In the genomic region with DNA sequence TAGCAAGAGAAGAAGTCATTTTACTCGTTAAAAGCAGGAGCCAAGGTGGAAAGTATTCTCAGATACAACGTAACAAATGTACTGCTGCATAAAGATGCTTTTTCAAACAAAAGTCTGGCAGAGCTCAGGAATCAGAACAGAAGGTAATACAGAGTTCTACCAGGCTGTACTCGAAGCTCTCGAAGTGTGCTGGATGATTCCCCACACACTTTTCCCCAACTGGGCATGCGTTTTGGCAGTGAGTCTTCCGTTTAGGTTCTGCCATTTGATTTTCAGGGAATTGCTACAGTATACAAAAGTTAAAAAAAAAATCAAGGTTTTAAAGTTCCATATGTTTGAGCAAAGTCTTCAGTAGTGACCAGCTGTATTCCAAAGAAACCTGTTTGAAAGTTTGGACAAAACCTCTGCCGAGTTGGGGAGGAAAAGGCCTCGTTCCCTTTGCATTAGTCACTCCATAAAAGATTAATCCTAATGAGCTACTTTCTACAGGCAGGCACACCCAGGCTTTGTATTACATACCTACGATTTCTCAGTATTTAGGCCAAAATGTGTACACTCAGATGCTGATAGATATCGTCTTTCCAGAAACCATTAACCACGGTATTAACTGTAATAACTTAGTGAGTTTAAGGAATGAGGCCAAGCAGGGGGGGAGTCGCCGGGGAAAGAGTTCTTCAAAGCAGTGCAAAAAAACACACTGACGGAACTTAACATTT, we compare ENCODE assay signal across 12 cellular contexts.
DNase-seq lines count a peak whose midpoint lies in the region; ATAC-seq and TF ChIP-seq lines count a peak whose summit lies in the region.
"Had no signal": no experiment of that assay in that cellular context is flagged by ENCODE, and none has a peak within 500 bp of the region (broad histone marks: within the 10 kb centered on the region; RNA-seq: fewer than 3 reads in every experiment).

No MANE protein-coding gene starts in this region.

- no peaks in the 10 kb centered on the region for H3F3A ChIP-seq in PC-3 (ENCODE audit: low read length, unreplicated experiment)

- BruUV-seq in Caco-2 (replicated peaks; lab: Mats Ljungman, UMichigan) (TSS peak; percentile 90), PC-3 (replicated peaks; lab: Mats Ljungman, UMichigan) (no TSS peak)

- H4K20me1 ChIP-seq in PC-3 (ENCODE audit: low read length), result no peaks in the 10 kb centered on the region

- H3K9me3 Mint-ChIP-seq in Caco-2 (ENCODE audit: unreplicated experiment), result no peaks in the 10 kb centered on the region

- CTCF ChIA-PET in Caco-2 (lab: Charles Lee), result interaction anchor here (1.3 kb wide), 1 partner anchor 10 kb away, joined by 4 read pairs; no protein-coding TSS in a partner anchor
- CTCF ChIA-PET in PC-3 (lab: Charles Lee), result no interaction called here

- H3K9me3 ChIP-seq in Caco-2 (no peaks in the 10 kb centered on the region), PC-3 (ENCODE audit: low read length) (no peaks in the 10 kb centered on the region), esophagus (ENCODE audit: control insufficient read depth in 2 of 2, insufficient read depth in 1 of 2, low read depth in 1 of 2, low read length in 1 of 2) (no peaks in the 10 kb centered on the region)
- H3K9me3 ChIP-seq: spleen had no signal

- POLR2A ChIA-PET in Caco-2 (lab: Charles Lee) (interaction anchor here (0.7 to 0.8 kb wide), 3 partner anchors 10 to 499 kb away, joined by 3 read pairs; no protein-coding TSS in a partner anchor), PC-3 (lab: Charles Lee; ENCODE audit: unreplicated experiment) (interaction anchor here (0.5 to 0.7 kb wide), 3 partner anchors 154 to 173 kb away, joined by 4 read pairs; no protein-coding TSS in a partner anchor)

- peak overlapping the region; percentile 60 for H2AFZ ChIP-seq in PC-3 (ENCODE audit: low read length)

- intact Hi-C loops in Caco-2 (cut with micrococcal nuclease; ENCODE audit: unreplicated experiment), result loop anchor here (1.0 to 5.0 kb wide), 6 partner anchors 10 to 194 kb away; no protein-coding TSS in a partner anchor
- intact Hi-C loops in PC-3 (cut with micrococcal nuclease), result loop anchor here (1.0 to 10.0 kb wide), 4 partner anchors 11 to 481 kb away; a partner anchor contains a TSS
- intact Hi-C loops in cardiac septum (cut with DNase I), result no loop called here

- peak; percentile 62 to 76 for DNase-seq in Caco-2
- DNase-seq in PC-3, result peak; percentile 91
- no peak for DNase-seq in omental fat pad (ENCODE audit: low spot score)
- DNase-seq in HUDEP-2 (lab: John Stamatoyannopoulos, UW; ENCODE audit: unreplicated experiment in 76 of 76), result no peak
- DNase-seq in SHP77 treated with DMSO at 0.1 percent for 48 hours (lab: John Stamatoyannopoulos, UW), result no peak
- no peak for DNase-seq in stimulated activated naive CD4-positive, alpha-beta T cell (lab: John Stamatoyannopoulos, UW)
- no peak for DNase-seq in cardiac septum (ENCODE audit: low spot score)
- DNase-seq: activated CD8-positive, alpha-beta memory T cell treated with anti-CD3 and anti-CD28 coated beads, Interleukin-2, amount 50 U/mL, for 48 hours; spleen; stimulated activated naive CD8-positive, alpha-beta T cell treated with anti-CD3 and anti-CD28 coated beads, Interleukin-15, Interleukin-2, amounts not matched to agents 100 U/mL and 50 U/mL, for 24 hours; SW 1271 had no signal

- peak overlapping the region; percentile 78 for H3K4me3 Mint-ChIP-seq in Caco-2 (ENCODE audit: unreplicated experiment)

- ATAC-seq in PC-3 (peak; percentile 96), omental fat pad (ENCODE audit: low FRiP score) (peak; percentile 87)
- ATAC-seq: stimulated activated naive CD8-positive, alpha-beta T cell treated with anti-CD3 and anti-CD28 coated beads, Interleukin-15, Interleukin-2, amounts not matched to agents 100 U/mL and 50 U/mL, for 24 hours had no signal

- no peaks in the 10 kb centered on the region for H3K27me3 Mint-ChIP-seq in Caco-2 (ENCODE audit: insufficient read depth, unreplicated experiment)

- no peaks in the 10 kb centered on the region for H3K79me2 ChIP-seq in PC-3 (ENCODE audit: low read length)

- H3K36me3 ChIP-seq in Caco-2 (ENCODE audit: control insufficient read depth, insufficient read depth, low read length) (no peaks in the 10 kb centered on the region), PC-3 (ENCODE audit: low read depth, low read length) (no peaks in the 10 kb centered on the region), esophagus (ENCODE audit: control insufficient read depth in 2 of 2, insufficient read depth in 2 of 2, low read length in 1 of 2) (no peaks in the 10 kb centered on the region)
- H3K36me3 ChIP-seq: spleen had no signal

- WGBS in esophagus, 2 donors, result 30 to 41% methylated on average over 14 of the region's 14 CpGs

- H3K4me1 Mint-ChIP-seq in Caco-2 (ENCODE audit: low read depth, unreplicated experiment), result peaks cover 9% of the 10 kb centered on the region

- H3K4me1 ChIP-seq in Caco-2 (peaks cover 38% of the 10 kb centered on the region), PC-3 (ENCODE audit: insufficient read depth, low read length) (peaks cover 22% of the 10 kb centered on the region), esophagus (ENCODE audit: control insufficient read depth in 2 of 2, insufficient read depth in 2 of 2, low read length in 1 of 2) (no peaks in the 10 kb centered on the region)
- H3K4me1 ChIP-seq: spleen had no signal

- peak overlapping the region; percentile 95 for H3K27ac Mint-ChIP-seq in Caco-2 (ENCODE audit: unreplicated experiment)

- H3K27me3 ChIP-seq in Caco-2 (replicated peaks; ENCODE audit: control insufficient read depth, insufficient read depth, low read length) (no peaks in the 10 kb centered on the region), PC-3 (ENCODE audit: low read length) (no peaks in the 10 kb centered on the region), esophagus (ENCODE audit: control insufficient read depth in 1 of 2, insufficient read depth in 2 of 2, low read length in 2 of 2) (no peaks in the 10 kb centered on the region)
- H3K27me3 ChIP-seq: spleen had no signal

- H3K36me3 Mint-ChIP-seq in Caco-2 (ENCODE audit: insufficient read depth, unreplicated experiment), result no peaks in the 10 kb centered on the region

- peak overlapping the region; percentile 82 for H3K4me2 ChIP-seq in PC-3 (ENCODE audit: low read length)

- H3K9me2 ChIP-seq in PC-3 (replicated peaks; ENCODE audit: low read length), result no peaks in the 10 kb centered on the region

- H3K9ac ChIP-seq in PC-3 (ENCODE audit: low read length), result no peak overlapping the region

- H3K27ac ChIP-seq in PC-3 (ENCODE audit: low read length) (peak overlapping the region; percentile 23), esophagus (ENCODE audit: low read depth in 2 of 2, low read length in 1 of 2) (peak overlapping the region; percentile 45 to 50)
- H3K27ac ChIP-seq: spleen had no signal

- TF ChIP-seq CTCF in Caco-2 (IDR thresholded peaks at IDR 0.05; ENCODE audit: insufficient read depth in 1 of 2, low read depth in 1 of 2, low read length in 1 of 2, severe bottlenecking in 1 of 2, unreplicated experiment in 1 of 2) (no peak), PC-3 (conservative IDR thresholded peaks at IDR 0.05; ENCODE audit: low read depth, low read length) (no peak), omental fat pad (IDR thresholded peaks at IDR 0.05) (no peak)

- peak overlapping the region; percentile 34 for H3K4me3 ChIP-seq in Caco-2 (ENCODE audit: low read depth, low read length)
- H3K4me3 ChIP-seq in PC-3 (ENCODE audit: low read length), result peak overlapping the region; percentile 50
- no peak overlapping the region for H3K4me3 ChIP-seq in esophagus (ENCODE audit: low read depth in 1 of 2, low read length in 2 of 2)
- H3K4me3 ChIP-seq: spleen had no signal

Comparison
In these comparisons a context has a peak if more than half of its experiments do, and no peak if none do; other contexts are left out.
1. DNase-seq: peak in Caco-2 (2 of 2) and PC-3 (single experiment); none in omental fat pad (single experiment), HUDEP-2 (0 of 76), SHP77 treated with DMSO at 0.1 percent for 48 hours (single experiment), stimulated activated naive CD4-positive, alpha-beta T cell (0 of 6) and cardiac septum (single experiment).
2. H3K4me3 ChIP-seq: peak in Caco-2 (single experiment) and PC-3 (single experiment); none in esophagus (0 of 2).